In the genomic region with DNA sequence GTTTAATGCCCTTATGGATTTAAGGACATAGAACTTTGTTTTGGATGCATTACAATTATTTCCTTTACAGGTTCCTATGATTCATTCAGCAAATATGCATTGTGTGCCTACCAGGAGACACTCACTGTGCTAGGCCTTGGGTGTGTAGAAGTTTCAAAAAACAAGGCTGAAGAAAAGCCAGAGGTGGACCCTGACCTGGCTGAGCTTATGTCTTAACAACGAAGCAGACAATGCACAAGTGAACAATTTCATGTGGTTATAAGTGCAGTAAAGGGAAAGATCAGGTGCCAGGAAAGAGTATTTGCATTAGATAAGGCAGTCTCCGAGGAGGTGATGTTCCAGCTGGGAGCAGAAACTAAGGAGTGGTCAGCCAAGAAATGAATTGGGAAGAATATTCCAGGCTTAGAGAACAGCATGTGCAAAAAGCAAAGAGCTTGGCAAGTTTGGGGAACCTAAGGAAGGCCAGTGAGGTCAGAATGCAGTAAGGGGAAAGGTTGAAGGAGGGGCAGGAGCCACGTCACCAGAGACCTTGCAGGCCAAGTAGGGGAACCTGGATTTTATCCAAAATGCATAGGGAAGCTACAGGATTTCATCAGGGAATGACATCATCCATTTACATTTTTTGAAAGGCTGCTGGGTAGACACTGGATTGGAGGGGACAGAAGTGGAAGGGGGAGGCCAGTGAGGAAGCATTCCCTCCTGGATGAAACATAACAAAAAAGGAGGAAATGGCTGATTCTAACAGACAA, we compare ENCODE assay signal across 10 cellular contexts.
DNase-seq lines count a peak whose midpoint lies in the region; ATAC-seq and TF ChIP-seq lines count a peak whose summit lies in the region.
"Had no signal": no experiment of that assay in that cellular context is flagged by ENCODE, and none has a peak within 500 bp of the region (broad histone marks: within the 10 kb centered on the region; RNA-seq: fewer than 3 reads in every experiment).

No MANE protein-coding gene starts in this region.

- no peak overlapping the region for H3K4me3 ChIP-seq in duodenal mucosa (ENCODE audit: low read depth in 1 of 2, low read length in 2 of 2)
- H3K4me3 ChIP-seq in right lobe of liver, result no peak overlapping the region

- H3K9ac ChIP-seq in duodenal mucosa (ENCODE audit: low read depth in 1 of 2, low read length in 2 of 2), result peak overlapping the region; percentile 42 to 55

- no peaks in the 10 kb centered on the region for H3K27me3 ChIP-seq in duodenal mucosa (ENCODE audit: control insufficient read depth in 1 of 2, insufficient read depth in 2 of 2, low read length in 2 of 2)
- no peaks in the 10 kb centered on the region for H3K27me3 ChIP-seq in right lobe of liver

- H3K27ac ChIP-seq in 22Rv1 (peak overlapping the region; percentile 97), duodenal mucosa (ENCODE audit: low read depth, low read length) (peak overlapping the region; percentile 59), right lobe of liver (peak overlapping the region; percentile 87 to 90 (median 87))

- H3K4me1 ChIP-seq in duodenal mucosa (ENCODE audit: control insufficient read depth in 1 of 2, insufficient read depth in 2 of 2, low read length in 2 of 2) (peaks cover 37 to 71% of the 10 kb centered on the region in 2 donors), right lobe of liver (peaks cover 0 to 67% (median 27%) of the 10 kb centered on the region in 4 donors)

- intact Hi-C loops in right lobe of liver (cut with DNase I), result no loop called here

- ATAC-seq in right lobe of liver, result peak; percentile 33 to 63 (median 60)
- no peak for ATAC-seq in GM21526 (IDR thresholded peaks at IDR 0.05; ENCODE audit: low FRiP score, unreplicated experiment)
- no peak for ATAC-seq in HG02798 (IDR thresholded peaks at IDR 0.05; ENCODE audit: poor library complexity, unreplicated experiment)
- ATAC-seq in GM18867 (IDR thresholded peaks at IDR 0.05; ENCODE audit: unreplicated experiment), result no peak
- no peak for ATAC-seq in stimulated activated naive CD8-positive, alpha-beta T cell treated with anti-CD3 and anti-CD28 coated beads, Interleukin-15, Interleukin-2, amounts not matched to agents 100 U/mL and 50 U/mL, for 24 hours

- no peak for TF ChIP-seq POLR2A in right lobe of liver (IDR thresholded peaks at IDR 0.05)

- H3K36me3 ChIP-seq in duodenal mucosa (ENCODE audit: control insufficient read depth in 1 of 2, insufficient read depth in 2 of 2, low read length in 2 of 2) (no peaks in the 10 kb centered on the region), right lobe of liver (no peaks in the 10 kb centered on the region)

- DNase-seq in NCI-H2029 treated with DMSO at 0.1 percent for 48 hours (lab: John Stamatoyannopoulos, UW), result peak; percentile 72
- no peak for DNase-seq in right lobe of liver
- DNase-seq in stimulated activated naive CD8-positive, alpha-beta T cell treated with anti-CD3 and anti-CD28 coated beads, Interleukin-15, Interleukin-2, amounts not matched to agents 100 U/mL and 50 U/mL, for 24 hours, result no peak
- DNase-seq: activated CD4-positive, alpha-beta memory T cell treated with anti-CD3 and anti-CD28 coated beads for 36 hours; NCI-H524 treated with DMSO at 0.1 percent for 48 hours had no signal

- WGBS in right lobe of liver (ENCODE audit: insufficient coverage, low coverage, low lambda C conversion rate, missing lambda C conversion rate), result 24% methylated on average over 3 of the region's 3 CpGs

- TF ChIP-seq CTCF in 22Rv1 (IDR thresholded peaks at IDR 0.05), result no peak
- no peak for TF ChIP-seq CTCF in right lobe of liver (IDR thresholded peaks at IDR 0.05)

- H3K9me3 ChIP-seq in duodenal mucosa (ENCODE audit: control insufficient read depth in 1 of 2, low read length in 2 of 2) (no peaks in the 10 kb centered on the region), right lobe of liver (no peaks in the 10 kb centered on the region)

Comparison
In these comparisons a context has a peak if more than half of its experiments do, and no peak if none do; other contexts are left out.
1. ATAC-seq: peak in right lobe of liver (4 of 4); none in GM21526 (single experiment), HG02798 (single experiment), GM18867 (single experiment) and stimulated activated naive CD8-positive, alpha-beta T cell treated with anti-CD3 and anti-CD28 coated beads, Interleukin-15, Interleukin-2, amounts not matched to agents 100 U/mL and 50 U/mL, for 24 hours (single experiment).
2. Peak in every context shown above with its lines, with median percentiles within 50 percentile points of each other: H3K27ac ChIP-seq.